Comparison of ENCODE assay signal across 17 cellular contexts in the genomic region with DNA sequence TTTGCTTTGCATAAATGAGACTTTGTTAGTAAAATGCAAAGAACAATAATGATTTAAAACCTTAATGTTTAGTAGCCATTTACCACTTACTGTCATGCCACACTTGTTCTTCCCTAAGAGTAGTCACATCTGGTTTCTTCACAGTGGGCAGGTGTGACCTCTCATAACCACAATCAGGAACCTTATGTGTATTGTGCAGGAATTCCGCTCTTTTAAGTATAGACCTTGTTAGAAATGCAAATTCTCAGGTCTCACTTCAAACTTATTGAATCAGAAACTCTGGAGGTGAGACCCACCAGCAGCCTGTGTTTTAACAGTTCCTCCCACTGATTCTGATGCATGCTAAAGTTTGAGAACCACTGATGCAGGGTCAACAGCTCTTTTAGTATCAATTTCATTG.
"Had no signal": no experiment of that assay in that cellular context is flagged by ENCODE, and none has a peak within 500 bp of the region (broad histone marks: within the 10 kb centered on the region; RNA-seq: fewer than 3 reads in every experiment).

No MANE protein-coding gene starts in this region.

- FAIRE-seq: kidney had no signal

- H2AFZ ChIP-seq: hepatocyte had no signal

- H3K27ac ChIP-seq: hepatocyte, left ventricle myocardium inferior, psoas muscle, sigmoid colon, suprapubic skin had no signal

- ATAC-seq: psoas muscle; stimulated activated naive CD8-positive, alpha-beta T cell treated with anti-CD3 and anti-CD28 coated beads, Interleukin-15, Interleukin-2, amounts not matched to agents 100 U/mL and 50 U/mL, for 24 hours had no signal

- H3K79me2 ChIP-seq: hepatocyte had no signal

- DNase-seq: activated T-cell treated with anti-CD3 and anti-CD28 coated beads, Interleukin-2, amount 50 U/mL, for 1 hour; amniotic stem cell; effector memory CD4-positive, alpha-beta T cell; erythroblast; kidney; left ventricle myocardium inferior; mesenchymal stem cell; psoas muscle; sigmoid colon; stimulated activated naive CD8-positive, alpha-beta T cell treated with anti-CD3 and anti-CD28 coated beads, Interleukin-15, Interleukin-2, amounts not matched to agents 100 U/mL and 50 U/mL, for 24 hours had no signal

- H3K36me3 Mint-ChIP-seq: activated naive CD4-positive, alpha-beta T cell treated with anti-CD3 and anti-CD28 coated beads, Interleukin-2, amount 50 U/mL, for 24 hours; brain; type B pancreatic cell had no signal

- H3K27ac Mint-ChIP-seq: activated naive CD4-positive, alpha-beta T cell treated with anti-CD3 and anti-CD28 coated beads, Interleukin-2, amount 50 U/mL, for 24 hours; brain; nephron; type B pancreatic cell had no signal

- H3K4me1 ChIP-seq: left ventricle myocardium inferior, psoas muscle, sigmoid colon, suprapubic skin had no signal

- H3K27me3 Mint-ChIP-seq: brain; central memory CD8-positive, alpha-beta T cell; type B pancreatic cell had no signal

- H3K4me1 Mint-ChIP-seq: activated naive CD4-positive, alpha-beta T cell treated with anti-CD3 and anti-CD28 coated beads, Interleukin-2, amount 50 U/mL, for 24 hours; brain; central memory CD8-positive, alpha-beta T cell had no signal

- H3K4me3 ChIP-seq: hepatocyte, left ventricle myocardium inferior, psoas muscle, sigmoid colon, suprapubic skin had no signal

- H3K4me3 Mint-ChIP-seq: activated naive CD4-positive, alpha-beta T cell treated with anti-CD3 and anti-CD28 coated beads, Interleukin-2, amount 50 U/mL, for 24 hours; brain; central memory CD8-positive, alpha-beta T cell; nephron; type B pancreatic cell had no signal

- H3K27me3 ChIP-seq: hepatocyte, sigmoid colon, suprapubic skin had no signal

- H3K4me2 ChIP-seq: hepatocyte had no signal

- H3K36me3 ChIP-seq: left ventricle myocardium inferior, sigmoid colon, suprapubic skin had no signal
